Comparison of ENCODE assay signal across 1 cellular context in genomic region chr20:25309395-25310267, GRCh38.
A peak's percentile ranks its signal among the peaks of the same experiment; 100 is the strongest.
TF ChIP-seq lines count a peak whose summit lies in the region.

No MANE protein-coding gene starts in this region.

TF ChIP-seq in HepG2, 621 proteins besides CTCF, POLR2A, EP300 and RAD21 (continued from another document and continues in another):
- TF ChIP-seq GLI4 (CRISPR knock-in tag; IDR thresholded peaks at IDR 0.05; ENCODE audit: borderline replicate concordance) = no peak; the same call in 1 of the 2 replicates
- peak; percentile 36; the same call in 1 of the 2 replicates for TF ChIP-seq ELF3 (CRISPR knock-in tag; IDR thresholded peaks at IDR 0.05)
- TF ChIP-seq ZNF792 (CRISPR knock-in tag; IDR thresholded peaks at IDR 0.05) = no peak
- no peak for TF ChIP-seq RFX5 (IDR thresholded peaks at IDR 0.05; ENCODE audit: low read depth, low read length)
- no peak for TF ChIP-seq ZNF382 (CRISPR knock-in tag; IDR thresholded peaks at IDR 0.05; ENCODE audit: borderline replicate concordance)
- TF ChIP-seq RBFOX2 (IDR thresholded peaks at IDR 0.05; ENCODE audit: low read depth, low read length) = peak; percentile 61; the same call in 1 of the 2 replicates
- TF ChIP-seq CHD4 (IDR thresholded peaks at IDR 0.05; ENCODE audit: borderline replicate concordance, low read length) = peak; percentile 94; the same call in 1 of the 2 replicates
- TF ChIP-seq SMARCE1 (IDR thresholded peaks at IDR 0.05; ENCODE audit: borderline replicate concordance) = no peak
- TF ChIP-seq, protein P1, sequence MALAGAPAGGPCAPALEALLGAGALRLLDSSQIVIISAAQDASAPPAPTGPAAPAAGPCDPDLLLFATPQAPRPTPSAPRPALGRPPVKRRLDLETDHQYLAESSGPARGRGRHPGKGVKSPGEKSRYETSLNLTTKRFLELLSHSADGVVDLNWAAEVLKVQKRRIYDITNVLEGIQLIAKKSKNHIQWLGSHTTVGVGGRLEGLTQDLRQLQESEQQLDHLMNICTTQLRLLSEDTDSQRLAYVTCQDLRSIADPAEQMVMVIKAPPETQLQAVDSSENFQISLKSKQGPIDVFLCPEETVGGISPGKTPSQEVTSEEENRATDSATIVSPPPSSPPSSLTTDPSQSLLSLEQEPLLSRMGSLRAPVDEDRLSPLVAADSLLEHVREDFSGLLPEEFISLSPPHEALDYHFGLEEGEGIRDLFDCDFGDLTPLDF (CRISPR knock-in tag; IDR thresholded peaks at IDR 0.05) = no peak
- no peak for TF ChIP-seq ERF (CRISPR knock-in tag; IDR thresholded peaks at IDR 0.05)
- TF ChIP-seq NCOA5 (CRISPR knock-in tag; IDR thresholded peaks at IDR 0.05) = no peak
- TF ChIP-seq KDM1A (CRISPR knock-in tag; IDR thresholded peaks at IDR 0.05) = no peak
- no peak for TF ChIP-seq NFKBIZ (CRISPR knock-in tag; IDR thresholded peaks at IDR 0.05)
- TF ChIP-seq ZNF564 (CRISPR knock-in tag; IDR thresholded peaks at IDR 0.05) = no peak
- TF ChIP-seq POLR2AphosphoS5 (IDR thresholded peaks at IDR 0.05; ENCODE audit: low read depth, low read length) = no peak
- TF ChIP-seq STAG1 (CRISPR knock-in tag; IDR thresholded peaks at IDR 0.05) = no peak; the same call in 1 of the 2 replicates
- no peak for TF ChIP-seq SIX4 (CRISPR knock-in tag; IDR thresholded peaks at IDR 0.05)
- TF ChIP-seq, protein P2, sequence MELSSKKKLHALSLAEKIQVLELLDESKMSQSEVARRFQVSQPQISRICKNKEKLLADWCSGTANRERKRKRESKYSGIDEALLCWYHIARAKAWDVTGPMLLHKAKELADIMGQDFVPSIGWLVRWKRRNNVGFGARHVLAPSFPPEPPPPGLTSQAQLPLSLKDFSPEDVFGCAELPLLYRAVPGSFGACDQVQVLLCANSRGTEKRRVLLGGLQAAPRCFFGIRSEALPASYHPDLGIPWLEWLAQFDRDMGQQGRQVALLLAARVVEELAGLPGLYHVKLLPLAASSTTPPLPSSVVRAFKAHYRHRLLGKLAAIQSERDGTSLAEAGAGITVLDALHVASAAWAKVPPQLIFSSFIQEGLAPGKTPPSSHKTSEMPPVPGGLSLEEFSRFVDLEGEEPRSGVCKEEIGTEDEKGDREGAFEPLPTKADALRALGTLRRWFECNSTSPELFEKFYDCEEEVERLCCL (CRISPR knock-in tag; IDR thresholded peaks at IDR 0.05; ENCODE audit: borderline replicate concordance) = no peak
- TF ChIP-seq PRDM15 (CRISPR knock-in tag; IDR thresholded peaks at IDR 0.05) = peak; percentile 90
- TF ChIP-seq, protein P3, sequence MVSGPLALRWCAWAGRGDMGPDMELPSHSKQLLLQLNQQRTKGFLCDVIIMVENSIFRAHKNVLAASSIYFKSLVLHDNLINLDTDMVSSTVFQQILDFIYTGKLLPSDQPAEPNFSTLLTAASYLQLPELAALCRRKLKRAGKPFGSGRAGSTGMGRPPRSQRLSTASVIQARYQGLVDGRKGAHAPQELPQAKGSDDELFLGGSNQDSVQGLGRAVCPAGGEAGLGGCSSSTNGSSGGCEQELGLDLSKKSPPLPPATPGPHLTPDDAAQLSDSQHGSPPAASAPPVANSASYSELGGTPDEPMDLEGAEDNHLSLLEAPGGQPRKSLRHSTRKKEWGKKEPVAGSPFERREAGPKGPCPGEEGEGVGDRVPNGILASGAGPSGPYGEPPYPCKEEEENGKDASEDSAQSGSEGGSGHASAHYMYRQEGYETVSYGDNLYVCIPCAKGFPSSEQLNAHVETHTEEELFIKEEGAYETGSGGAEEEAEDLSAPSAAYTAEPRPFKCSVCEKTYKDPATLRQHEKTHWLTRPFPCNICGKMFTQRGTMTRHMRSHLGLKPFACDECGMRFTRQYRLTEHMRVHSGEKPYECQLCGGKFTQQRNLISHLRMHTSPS (CRISPR knock-in tag; IDR thresholded peaks at IDR 0.05; ENCODE audit: low read depth) = 0 out of 2 replicates have a peak, but pooled peaks have one; percentile 54
- TF ChIP-seq ZNF329 (CRISPR knock-in tag; IDR thresholded peaks at IDR 0.05; ENCODE audit: low read depth) = no peak
- no peak for TF ChIP-seq ZNF550 (CRISPR knock-in tag; IDR thresholded peaks at IDR 0.05; ENCODE audit: borderline replicate concordance)
- no peak for TF ChIP-seq NFAT5 (CRISPR knock-in tag; IDR thresholded peaks at IDR 0.05)
- TF ChIP-seq TCF12 (IDR thresholded peaks at IDR 0.05) = no peak
- no peak for TF ChIP-seq TCF12 (CRISPR knock-in tag; IDR thresholded peaks at IDR 0.05)
- TF ChIP-seq NFIC (IDR thresholded peaks at IDR 0.05; ENCODE audit: low read length) = no peak
- no peak for TF ChIP-seq HOXA5 (CRISPR knock-in tag; IDR thresholded peaks at IDR 0.05)
- TF ChIP-seq BHLHE40 (IDR thresholded peaks at IDR 0.05; ENCODE audit: low read length) = peak; percentile 75; the same call in 1 of the 2 replicates
- no peak for TF ChIP-seq E2F5 (CRISPR knock-in tag; conservative IDR thresholded peaks at IDR 0.05)
- TF ChIP-seq NR0B2 (CRISPR knock-in tag; IDR thresholded peaks at IDR 0.05) = no peak
- TF ChIP-seq HNF4A (CRISPR knock-in tag; IDR thresholded peaks at IDR 0.05) = peak; percentile 27; the same call in 1 of the 2 replicates
- TF ChIP-seq ZNF180 (CRISPR knock-in tag; IDR thresholded peaks at IDR 0.05; ENCODE audit: borderline replicate concordance, low read depth) = no peak
- TF ChIP-seq, protein P4, sequence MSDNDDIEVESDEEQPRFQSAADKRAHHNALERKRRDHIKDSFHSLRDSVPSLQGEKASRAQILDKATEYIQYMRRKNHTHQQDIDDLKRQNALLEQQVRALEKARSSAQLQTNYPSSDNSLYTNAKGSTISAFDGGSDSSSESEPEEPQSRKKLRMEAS (IDR thresholded peaks at IDR 0.05) = no peak; the same call in 1 of the 2 replicates
- no peak for TF ChIP-seq HOMEZ (CRISPR knock-in tag; IDR thresholded peaks at IDR 0.05; ENCODE audit: low read depth)
- TF ChIP-seq, protein P5, sequence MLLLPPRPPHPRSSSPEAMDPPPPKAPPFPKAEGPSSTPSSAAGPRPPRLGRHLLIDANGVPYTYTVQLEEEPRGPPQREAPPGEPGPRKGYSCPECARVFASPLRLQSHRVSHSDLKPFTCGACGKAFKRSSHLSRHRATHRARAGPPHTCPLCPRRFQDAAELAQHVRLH (CRISPR knock-in tag; IDR thresholded peaks at IDR 0.05; ENCODE audit: borderline replicate concordance, low read depth) = no peak
- no peak for TF ChIP-seq EZH2 (conservative IDR thresholded peaks at IDR 0.05; ENCODE audit: low read depth, low read length)
- TF ChIP-seq SRF (IDR thresholded peaks at IDR 0.05; ENCODE audit: low read depth, low read length) = no peak
- TF ChIP-seq ETV5 (CRISPR knock-in tag; IDR thresholded peaks at IDR 0.05; ENCODE audit: borderline replicate concordance) = no peak
- TF ChIP-seq SKIL (CRISPR knock-in tag; IDR thresholded peaks at IDR 0.05; ENCODE audit: borderline replicate concordance) = no peak; the same call in 1 of the 2 replicates
- no peak for TF ChIP-seq ZSCAN12 (CRISPR knock-in tag; IDR thresholded peaks at IDR 0.05)
- TF ChIP-seq TCF7 (IDR thresholded peaks at IDR 0.05; ENCODE audit: low read depth) = peak; percentile 78
- TF ChIP-seq PAX8 (CRISPR knock-in tag; IDR thresholded peaks at IDR 0.05; ENCODE audit: borderline replicate concordance) = no peak
- no peak for TF ChIP-seq HNRNPLL (IDR thresholded peaks at IDR 0.05; ENCODE audit: low read depth, low read length, poor library complexity, severe bottlenecking)
- TF ChIP-seq NFKB2 (CRISPR knock-in tag; IDR thresholded peaks at IDR 0.05; ENCODE audit: borderline replicate concordance) = peak; percentile 60; the same call in 1 of the 2 replicates
- no peak; the same call in 1 of the 2 replicates for TF ChIP-seq ZMAT3 (CRISPR knock-in tag; conservative IDR thresholded peaks at IDR 0.05)
